29 cellular contexts compared by ENCODE assay signal in genomic region chr1:197632651-197633050, GRCh38.
DNase-seq lines count a peak whose midpoint lies in the region; ATAC-seq and TF ChIP-seq lines count a peak whose summit lies in the region.
"Had no signal": no experiment of that assay in that cellular context is flagged by ENCODE, and none has a peak within 500 bp of the region (broad histone marks: within the 10 kb centered on the region; RNA-seq: fewer than 3 reads in every experiment).

No MANE protein-coding gene starts in this region.

- no peaks in the 10 kb centered on the region for H3K27me3 ChIP-seq in vagina
- H3K27me3 ChIP-seq: ascending aorta; BLaER1 treated with 17β-estradiol and CSF1 and Interleukin-3, amounts not matched to agents 10 nM and 100 nM; gastroesophageal sphincter; hepatocyte; sigmoid colon; tibial artery had no signal

- peaks cover 7% of the 10 kb centered on the region for H3K9me3 Mint-ChIP-seq in mesothelial cell of epicardium

- peak; percentile 60 for ATAC-seq in GM19351 (IDR thresholded peaks at IDR 0.05; ENCODE audit: unreplicated experiment)
- ATAC-seq: gastroesophageal sphincter; lower lobe of right lung; mucosa of descending colon; natural killer cell treated with Interleukin-12 subunit alpha and Interleukin-12 subunit beta and Interleukin-15 and Interleukin-18, amount 100 ng/mL, for 72 hours; psoas muscle had no signal

- H3K36me3 ChIP-seq in vagina, result no peaks in the 10 kb centered on the region
- H3K36me3 ChIP-seq: BLaER1 treated with 17β-estradiol and CSF1 and Interleukin-3, amounts not matched to agents 10 nM and 100 nM had no signal

- H3K4me1 Mint-ChIP-seq in mesothelial cell of epicardium, result peaks cover 14% of the 10 kb centered on the region
- H3K4me1 Mint-ChIP-seq: activated naive CD8-positive, alpha-beta T cell treated with anti-CD3 and anti-CD28 coated beads, Interleukin-2, amount 10 ng/mL, durations not matched to agents 7 days and 5 days had no signal

- H3K36me3 Mint-ChIP-seq in mesothelial cell of epicardium, result peaks cover 20% of the 10 kb centered on the region

- H3K4me3 ChIP-seq in vagina, result no peak overlapping the region
- H3K4me3 ChIP-seq: ascending aorta; BLaER1 treated with 17β-estradiol and CSF1 and Interleukin-3, amounts not matched to agents 10 nM and 100 nM; gastroesophageal sphincter; hepatocyte; lower lobe of right lung; mucosa of descending colon; psoas muscle; sigmoid colon; tibial artery had no signal

- intact Hi-C loops in posterior cingulate gyrus (cut with DNase I), result no loop called here
- intact Hi-C loops in vagina (cut with DNase I), result no loop called here

- no peaks in the 10 kb centered on the region for H3K4me1 ChIP-seq in vagina
- H3K4me1 ChIP-seq: ascending aorta, gastroesophageal sphincter, lower lobe of right lung, psoas muscle, sigmoid colon, tibial artery had no signal

- TF ChIP-seq POLR2A in vagina (IDR thresholded peaks at IDR 0.05), result no peak

- no peaks in the 10 kb centered on the region for H3K27me3 Mint-ChIP-seq in mesothelial cell of epicardium (ENCODE audit: low read depth)
- H3K27me3 Mint-ChIP-seq: activated naive CD8-positive, alpha-beta T cell treated with anti-CD3 and anti-CD28 coated beads, Interleukin-2, amount 10 ng/mL, durations not matched to agents 7 days and 5 days; natural killer cell treated with Interleukin-12 subunit alpha and Interleukin-12 subunit beta and Interleukin-15 and Interleukin-18, amount 100 ng/mL, for 72 hours had no signal

- DNase-seq in NAMALWA (ENCODE audit: low spot score), result peak; percentile 27
- DNase-seq in SKM-1 treated with dmso at 0.1 percent for 144 hours (lab: John Stamatoyannopoulos, UW; ENCODE audit: unreplicated experiment), result peak; percentile 20
- no peak for DNase-seq in mesothelial cell of epicardium (ENCODE audit: low spot score in 2 of 2, unreplicated experiment in 2 of 2)
- no peak for DNase-seq in T1000 (lab: John Stamatoyannopoulos, UW)
- no peak for DNase-seq in posterior cingulate gyrus
- DNase-seq in vagina (ENCODE audit: extremely low spot score in 2 of 2), result no peak
- DNase-seq: activated CD4-positive, alpha-beta T cell treated with anti-CD3 and anti-CD28 coated beads, Interleukin-2, amount 50 U/mL, for 4 hours; activated gamma-delta T cell treated with Interleukin-2 at 50 U/mL for 16 hours; activated naive CD8-positive, alpha-beta T cell treated with anti-CD3 and anti-CD28 coated beads, Interleukin-2, amount 10 ng/mL, durations not matched to agents 7 days and 5 days; activated T-cell treated with anti-CD3 and anti-CD28 coated beads, Interleukin-2, amount 50 U/mL, for 48 hours; HFFc6; IMR-90; lower lobe of right lung; mucosa of descending colon; NCI-H1436 treated with DMSO at 0.1 percent for 48 hours; NCI-H345; occipital lobe; psoas muscle; sigmoid colon; stimulated activated CD4-positive, alpha-beta T cell treated with anti-CD3 and anti-CD28 coated beads, Interleukin-12 subunit alpha, Interleukin-12 subunit beta, amount 100 ng/mL, for 4 hours; stimulated activated CD4-positive, alpha-beta T cell treated with anti-CD3 and anti-CD28 coated beads, Interleukin-4, amount 100 ng/mL, for 1 hour; SW 1271; tibial artery had no signal

- TF ChIP-seq CTCF in mesothelial cell of epicardium (IDR thresholded peaks at IDR 0.05; ENCODE audit: unreplicated experiment) (no peak), vagina (IDR thresholded peaks at IDR 0.05) (no peak)

- no peak overlapping the region for H3K27ac ChIP-seq in vagina
- H3K27ac ChIP-seq: ascending aorta; BLaER1 treated with 17β-estradiol and CSF1 and Interleukin-3, amounts not matched to agents 10 nM and 100 nM; gastroesophageal sphincter; hepatocyte; lower lobe of right lung; psoas muscle; sigmoid colon; tibial artery had no signal

- peak overlapping the region; percentile 30 for H3K27ac Mint-ChIP-seq in mesothelial cell of epicardium
- H3K27ac Mint-ChIP-seq: activated naive CD8-positive, alpha-beta T cell treated with anti-CD3 and anti-CD28 coated beads, Interleukin-2, amount 10 ng/mL, durations not matched to agents 7 days and 5 days; HFFc6; natural killer cell treated with Interleukin-12 subunit alpha and Interleukin-12 subunit beta and Interleukin-15 and Interleukin-18, amount 100 ng/mL, for 72 hours had no signal

- H3K9me3 ChIP-seq in vagina, result no peaks in the 10 kb centered on the region
- H3K9me3 ChIP-seq: ascending aorta, gastroesophageal sphincter, psoas muscle had no signal

- H3K4me3 Mint-ChIP-seq in mesothelial cell of epicardium, result no peak overlapping the region
- H3K4me3 Mint-ChIP-seq: activated naive CD8-positive, alpha-beta T cell treated with anti-CD3 and anti-CD28 coated beads, Interleukin-2, amount 10 ng/mL, durations not matched to agents 7 days and 5 days; HFFc6; natural killer cell treated with Interleukin-12 subunit alpha and Interleukin-12 subunit beta and Interleukin-15 and Interleukin-18, amount 100 ng/mL, for 72 hours had no signal

Comparison
In these comparisons a context has a peak if more than half of its experiments do, and no peak if none do; other contexts are left out.
1. DNase-seq: peak in NAMALWA (single experiment) and SKM-1 treated with dmso at 0.1 percent for 144 hours (single experiment); none in mesothelial cell of epicardium (0 of 2), T1000 (single experiment), posterior cingulate gyrus (0 of 10) and vagina (0 of 2).